Comparison of ENCODE assay signal across 20 cellular contexts in the genomic region with DNA sequence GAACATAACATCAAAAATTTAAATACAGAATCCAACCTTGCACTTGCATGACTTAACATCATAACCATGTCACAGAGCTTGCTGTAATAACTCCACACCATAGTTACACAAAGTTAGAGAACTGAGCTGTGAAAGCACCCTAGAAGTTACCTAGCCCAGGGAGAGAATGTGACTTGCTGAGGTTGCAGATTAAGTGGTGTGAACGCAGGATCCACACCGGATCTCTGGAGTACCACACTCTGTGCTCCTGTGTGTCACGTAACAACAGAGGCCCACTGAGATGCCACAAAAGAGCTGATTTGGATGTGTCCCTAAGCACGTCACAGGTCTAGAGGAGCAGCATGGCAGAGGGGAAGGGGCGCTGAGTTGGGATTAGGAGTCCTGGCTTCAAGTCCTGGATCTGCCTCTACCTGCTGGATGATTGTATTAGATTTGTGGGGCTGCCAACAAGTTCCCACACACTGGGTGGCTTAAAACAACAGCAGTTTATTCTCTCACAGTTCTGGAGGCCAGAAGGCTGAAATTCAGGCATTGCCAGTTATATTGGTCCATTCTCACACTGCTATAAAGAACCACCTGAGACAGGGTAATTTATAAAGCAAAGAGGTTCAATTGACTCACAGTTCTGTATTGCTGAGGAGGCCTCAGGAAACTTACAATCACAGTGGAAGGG.
DNase-seq lines count a peak whose midpoint lies in the region; ATAC-seq, FAIRE-seq and TF ChIP-seq lines count a peak whose summit lies in the region.
"Had no signal": no experiment of that assay in that cellular context is flagged by ENCODE, and none has a peak within 500 bp of the region (broad histone marks: within the 10 kb centered on the region; RNA-seq: fewer than 3 reads in every experiment).

No MANE protein-coding gene starts in this region.

- peak; percentile 79 for ATAC-seq in body of pancreas
- peak; percentile 36 for ATAC-seq in esophagus mucosa
- ATAC-seq in pancreas, result peak; percentile 82 to 91 (median 86)
- ATAC-seq in naive thymus-derived CD8-positive, alpha-beta T cell, result no peak
- ATAC-seq: CD8-positive, alpha-beta T cell had no signal

- H3K27me3 ChIP-seq in body of pancreas (no peaks in the 10 kb centered on the region), pancreas (no peaks in the 10 kb centered on the region)
- H3K27me3 ChIP-seq: BLaER1 had no signal

- intact Hi-C loops in body of pancreas (cut with DNase I), result no loop called here
- intact Hi-C loops in pancreas (cut with DNase I), result no loop called here

- H3K9me3 ChIP-seq in body of pancreas (no peaks in the 10 kb centered on the region), pancreas (no peaks in the 10 kb centered on the region)
- H3K9me3 ChIP-seq: Caco-2 had no signal

- no peaks in the 10 kb centered on the region for H3K4me1 Mint-ChIP-seq in naive thymus-derived CD8-positive, alpha-beta T cell
- H3K4me1 Mint-ChIP-seq: B cell; CD4-positive, CD25-positive, alpha-beta regulatory T cell had no signal

- H3K9me3 Mint-ChIP-seq in naive thymus-derived CD8-positive, alpha-beta T cell, result peaks cover 0 to 12% (median 2%) of the 10 kb centered on the region in 9 donors

- H3K27ac Mint-ChIP-seq in naive thymus-derived CD8-positive, alpha-beta T cell, result no peak overlapping the region
- H3K27ac Mint-ChIP-seq: B cell; CD4-positive, CD25-positive, alpha-beta regulatory T cell; CD8-positive, alpha-beta T cell had no signal

- H3K36me3 ChIP-seq in body of pancreas (replicated peaks in 1 of 2; ENCODE audit: insufficient read depth in 1 of 2, low read depth in 2 of 2) (no peaks in the 10 kb centered on the region), pancreas (no peaks in the 10 kb centered on the region)
- H3K36me3 ChIP-seq: BLaER1 had no signal

- no peak overlapping the region for H3K4me3 Mint-ChIP-seq in naive thymus-derived CD8-positive, alpha-beta T cell
- H3K4me3 Mint-ChIP-seq: B cell; CD4-positive, CD25-positive, alpha-beta regulatory T cell; CD8-positive, alpha-beta T cell had no signal

- no peak overlapping the region for H3K4me3 ChIP-seq in body of pancreas
- H3K4me3 ChIP-seq in pancreas, result no peak overlapping the region
- H3K4me3 ChIP-seq: BLaER1 had no signal

- in situ Hi-C loops in G401 (cut with HindIII; ENCODE audit: low sequenced_read_pairs), result no loop called here

- TF ChIP-seq CTCF in body of pancreas (IDR thresholded peaks at IDR 0.05), result no peak
- TF ChIP-seq CTCF in pancreas (IDR thresholded peaks at IDR 0.05), result no peak

- DNase-seq in G401 (ENCODE audit: low spot score) (peak; percentile 47), body of pancreas (peak in 3 of 4 donors; percentile 22 to 59 (median 51)), pancreas (peak in 3 of 6 donors; percentile 20 to 46 (median 24)), H4 (ENCODE audit: low spot score) (no peak)
- no peak for DNase-seq in naive thymus-derived CD8-positive, alpha-beta T cell
- DNase-seq in stimulated activated CD8-positive, alpha-beta memory T cell treated with anti-CD3 and anti-CD28 coated beads, Interleukin-4, amount 100 ng/mL, for 48 hours, result no peak
- DNase-seq: Caco-2; CD4-positive, CD25-positive, alpha-beta regulatory T cell; CD8-positive, alpha-beta T cell; DMS79; EL; GF-D8; GOT3; H7; HCEC 1CT had no signal

- no peak for FAIRE-seq in pancreas (lab: Jason Lieb, UNC)
- FAIRE-seq: GM12891 had no signal

- peaks cover 0 to 5% (median 0%) of the 10 kb centered on the region in 3 donors for H3K36me3 Mint-ChIP-seq in naive thymus-derived CD8-positive, alpha-beta T cell
- H3K36me3 Mint-ChIP-seq: CD4-positive, CD25-positive, alpha-beta regulatory T cell; CD8-positive, alpha-beta T cell had no signal

- H3K27ac ChIP-seq in body of pancreas (peak overlapping the region in 2 of 4 donors; percentile 16 to 20), pancreas (no peak overlapping the region)
- H3K27ac ChIP-seq: BLaER1, C4-2B had no signal

- TF ChIP-seq POLR2A in body of pancreas (IDR thresholded peaks at IDR 0.05), result no peak

- peaks cover 15% of the 10 kb centered on the region for H3K4me1 ChIP-seq in body of pancreas
- H3K4me1 ChIP-seq in pancreas, result no peaks in the 10 kb centered on the region

- POLR2A ChIA-PET in naive thymus-derived CD8-positive, alpha-beta T cell (lab: Charles Lee), result no interaction called here

- WGBS in body of pancreas, 2 donors, result 45 to 63% methylated on average over 3 to 5 of the region's 5 CpGs
- 49 to 53% methylated on average over 5 of the region's 5 CpGs for WGBS in pancreas, 2 donors

- H3K27me3 Mint-ChIP-seq in naive thymus-derived CD8-positive, alpha-beta T cell, result peaks cover 1 to 45% (median 17%) of the 10 kb centered on the region in 5 donors

Comparison
In these comparisons a context has a peak if more than half of its experiments do, and no peak if none do; other contexts are left out.
1. DNase-seq: peak in G401 (single experiment) and body of pancreas (3 of 4); none in naive thymus-derived CD8-positive, alpha-beta T cell (0 of 10), stimulated activated CD8-positive, alpha-beta memory T cell treated with anti-CD3 and anti-CD28 coated beads, Interleukin-4, amount 100 ng/mL, for 48 hours (single experiment) and H4 (single experiment).
2. ATAC-seq: peak in body of pancreas (single experiment), esophagus mucosa (single experiment) and pancreas (4 of 4); none in naive thymus-derived CD8-positive, alpha-beta T cell (0 of 2).